14 cellular contexts compared by ENCODE assay signal in genomic region chr16:12079411-12079965, GRCh38.
DNase-seq lines count a peak whose midpoint lies in the region; ATAC-seq and TF ChIP-seq lines count a peak whose summit lies in the region.
"Had no signal": no experiment of that assay in that cellular context is flagged by ENCODE, and none has a peak within 500 bp of the region (broad histone marks: within the 10 kb centered on the region; RNA-seq: fewer than 3 reads in every experiment).

No MANE protein-coding gene starts in this region.

- peak overlapping the region; percentile 91 for H3K27ac Mint-ChIP-seq in central memory CD8-positive, alpha-beta T cell (ENCODE audit: low read depth)
- peak overlapping the region; percentile 36 for H3K27ac Mint-ChIP-seq in progenitor cell of endocrine pancreas

- BruUV-seq in OCI-LY7 (replicated peaks; lab: Mats Ljungman, UMichigan): no TSS peak

- ATAC-seq in central memory CD8-positive, alpha-beta T cell (replicated peaks; ENCODE audit: extremely low read depth, poor library complexity, severe bottlenecking): peak; percentile 45
- no peak for ATAC-seq in GM19397 (IDR thresholded peaks at IDR 0.05; ENCODE audit: unreplicated experiment)
- ATAC-seq: A549 had no signal

- no peaks in the 10 kb centered on the region for H3K9me3 Mint-ChIP-seq in central memory CD8-positive, alpha-beta T cell
- H3K9me3 Mint-ChIP-seq in progenitor cell of endocrine pancreas (ENCODE audit: low read depth): no peaks in the 10 kb centered on the region

- no peaks in the 10 kb centered on the region for H4K20me1 ChIP-seq in OCI-LY7 (ENCODE audit: insufficient read depth, low read length)

- DNase-seq in activated CD4-positive, CD25-positive, alpha-beta regulatory T cell treated with anti-CD3 and anti-CD28 coated beads, Interleukin-2, amount 50 U/mL, for 72 hours: peak; percentile 1
- DNase-seq in activated CD4-positive, CD25-positive, alpha-beta regulatory T cell (lab: John Stamatoyannopoulos, UW): no peak
- peak; percentile 21 for DNase-seq in OCI-LY7 (ENCODE audit: low spot score)
- DNase-seq in central memory CD8-positive, alpha-beta T cell (ENCODE audit: low spot score in 2 of 2): no peak
- no peak for DNase-seq in progenitor cell of endocrine pancreas (ENCODE audit: low spot score, unreplicated experiment)
- no peak for DNase-seq in DMS79 treated with DMSO at 0.1 percent for 48 hours (lab: John Stamatoyannopoulos, UW)
- DNase-seq in pons (ENCODE audit: low spot score): no peak
- DNase-seq: left cardiac atrium, NCI-H2227 treated with DMSO at 0.1 percent for 48 hours, SK-N-SH had no signal

- peak overlapping the region; percentile 5; the same call in 1 of the 2 replicates for H2AFZ ChIP-seq in OCI-LY7 (ENCODE audit: low read length)

- H3K4me1 Mint-ChIP-seq in central memory CD8-positive, alpha-beta T cell: peaks cover 67% of the 10 kb centered on the region
- H3K4me1 Mint-ChIP-seq in progenitor cell of endocrine pancreas (ENCODE audit: low read depth): no peaks in the 10 kb centered on the region

- peak overlapping the region; percentile 23; the same call in 1 of the 2 replicates for H3K4me2 ChIP-seq in OCI-LY7 (ENCODE audit: low read length)
- H3K4me2 ChIP-seq: A549, SK-N-SH had no signal

- peak overlapping the region; percentile 64 for H3K4me3 Mint-ChIP-seq in central memory CD8-positive, alpha-beta T cell
- no peak overlapping the region for H3K4me3 Mint-ChIP-seq in progenitor cell of endocrine pancreas (ENCODE audit: low read depth)

- no peak overlapping the region for H3K27ac ChIP-seq in OCI-LY7 (ENCODE audit: low read depth, low read length, poor library complexity, severe bottlenecking)
- H3K27ac ChIP-seq: A549, neutrophil had no signal

- no peaks in the 10 kb centered on the region for H3K9me3 ChIP-seq in OCI-LY7 (ENCODE audit: low read length)
- H3K9me3 ChIP-seq: A549, neutrophil, SK-N-SH had no signal

- H3K79me2 ChIP-seq in OCI-LY7 (ENCODE audit: insufficient read depth, low read depth, low read length): no peaks in the 10 kb centered on the region

- no peaks in the 10 kb centered on the region for H3K27me3 Mint-ChIP-seq in central memory CD8-positive, alpha-beta T cell
- H3K27me3 Mint-ChIP-seq in progenitor cell of endocrine pancreas: no peaks in the 10 kb centered on the region

- no peaks in the 10 kb centered on the region for H3K9me2 ChIP-seq in OCI-LY7 (ENCODE audit: insufficient read depth, low read length)
- H3K9me2 ChIP-seq: SK-N-SH had no signal

- TF ChIP-seq CTCF in OCI-LY7 (conservative IDR thresholded peaks at IDR 0.05; ENCODE audit: low read length): no peak
- no peak for TF ChIP-seq CTCF in progenitor cell of endocrine pancreas (IDR thresholded peaks at IDR 0.05; ENCODE audit: unreplicated experiment)

- peaks cover 17% of the 10 kb centered on the region for H3K4me1 ChIP-seq in OCI-LY7 (ENCODE audit: insufficient read depth, low read length, poor library complexity, severe bottlenecking)
- H3K4me1 ChIP-seq: A549 had no signal

- intact Hi-C loops in OCI-LY7 (cut with micrococcal nuclease; ENCODE audit: unreplicated experiment): no loop called here

- CTCF ChIA-PET in OCI-LY7 (lab: Charles Lee; ENCODE audit: unreplicated experiment): interaction anchor here (1.0 to 1.6 kb wide), 2 partner anchors 8 to 18 kb away, joined by 3 read pairs; no protein-coding TSS in a partner anchor

- POLR2A ChIA-PET in OCI-LY7 (lab: Charles Lee): interaction anchor here (0.6 kb wide), 1 partner anchor 653 kb away, joined by 5 read pairs; no protein-coding TSS in a partner anchor

- no peak overlapping the region for H3K4me3 ChIP-seq in OCI-LY7 (ENCODE audit: low read depth, low read length, poor library complexity, severe bottlenecking)
- H3K4me3 ChIP-seq: A549, skin epidermis had no signal

- H3K36me3 Mint-ChIP-seq in central memory CD8-positive, alpha-beta T cell (ENCODE audit: insufficient read depth): peaks cover 2% of the 10 kb centered on the region
- peaks cover 6% of the 10 kb centered on the region for H3K36me3 Mint-ChIP-seq in progenitor cell of endocrine pancreas (ENCODE audit: insufficient read depth)

- H3K36me3 ChIP-seq in OCI-LY7 (ENCODE audit: insufficient read depth, low read length): no peaks in the 10 kb centered on the region

Comparison
In these comparisons a context has a peak if more than half of its experiments do, and no peak if none do; other contexts are left out.
1. DNase-seq: peak in activated CD4-positive, CD25-positive, alpha-beta regulatory T cell treated with anti-CD3 and anti-CD28 coated beads, Interleukin-2, amount 50 U/mL, for 72 hours (single experiment) and OCI-LY7 (single experiment); none in activated CD4-positive, CD25-positive, alpha-beta regulatory T cell (0 of 4), central memory CD8-positive, alpha-beta T cell (0 of 2), progenitor cell of endocrine pancreas (single experiment), DMS79 treated with DMSO at 0.1 percent for 48 hours (single experiment) and pons (single experiment).